Comparison of ENCODE assay signal across 23 cellular contexts in genomic region chr3:138898708-138899107, GRCh38. TPM values are rescaled to one million over a fixed set of nuclear protein-coding genes. Genes with fewer than 3 reads are reported as not detected.
"Had no signal": no experiment of that assay in that cellular context is flagged by ENCODE, and none has a peak within 500 bp of the region (broad histone marks: within the 10 kb centered on the region; RNA-seq: fewer than 3 reads in every experiment).

No MANE protein-coding gene starts in this region.

- FAIRE-seq: colon, islet of Langerhans had no signal

- H3K4me2 ChIP-seq: neural progenitor cell had no signal

- H3K4me3 ChIP-seq: adrenal gland, ascending aorta, dorsolateral prefrontal cortex, esophagus muscularis mucosa, gastrocnemius medialis, lung, neural progenitor cell, suprapubic skin, uterus had no signal

- H3K9ac ChIP-seq: neural progenitor cell had no signal

- DNase-seq: activated T-cell treated with anti-CD3 and anti-CD28 coated beads, Interleukin-2, amount 50 U/mL, for 1 hour; adrenal gland; dorsolateral prefrontal cortex; gastrocnemius medialis; naive thymus-derived CD8-positive, alpha-beta T cell; stimulated activated CD4-positive, alpha-beta T cell treated with anti-CD3 and anti-CD28 coated beads, Interleukin-4, amount 100 ng/mL, for 24 hours; stimulated activated naive CD4-positive, alpha-beta T cell treated with Interleukin-2 at 50 U/mL for 16 hours; T-helper 9 cell; uterus had no signal

- H3K4me1 ChIP-seq: adrenal gland, ascending aorta, neural progenitor cell, uterus had no signal

- H2AFZ ChIP-seq: neural progenitor cell had no signal

- H3K9me3 ChIP-seq: adrenal gland, ascending aorta, esophagus muscularis mucosa, gastrocnemius medialis, suprapubic skin, uterus had no signal

- ATAC-seq: activated T-helper 17 cell treated with anti-CD3 and anti-CD28 coated beads, Interleukin-2, amount 50 U/mL, for 72 hours; naive thymus-derived CD8-positive, alpha-beta T cell; WTC11 had no signal

- H3K36me3 ChIP-seq: adrenal gland, ascending aorta, brain microvascular endothelial cell, esophagus muscularis mucosa, gastrocnemius medialis, neural progenitor cell, suprapubic skin, uterus had no signal

- H3K27me3 ChIP-seq: adrenal gland, ascending aorta, brain microvascular endothelial cell, dorsolateral prefrontal cortex, esophagus muscularis mucosa, gastrocnemius medialis, neural progenitor cell, suprapubic skin, uterus had no signal

- H3K27ac ChIP-seq: adrenal gland, ascending aorta, brain microvascular endothelial cell, dorsolateral prefrontal cortex, neural progenitor cell, suprapubic skin, uterus had no signal

RNA-seq across cellular contexts. Expression of gene FOXL2, which starts 48.2 kb away (rescaled TPM):
- total RNA-seq: activated T-helper 17 cell treated with anti-CD3 and anti-CD28 coated beads, Interleukin-2, amount 50 U/mL, for 72 hours; ascending aorta; gastrocnemius medialis; mesenteric fat pad; naive thymus-derived CD8-positive, alpha-beta T cell; omental fat pad; posterior vena cava; T-helper 1 cell treated with Interleukin-12 subunit alpha and Interleukin-12 subunit beta and Interleukin-4 antibody, amounts not matched to agents 30 ng/mL and 1 ng/mL, for 36 hours had no signal
- polyA plus RNA-seq: lung; naive thymus-derived CD8-positive, alpha-beta T cell had no signal

RNA-seq across cellular contexts. Expression of gene FOXL2NB, which starts 48.3 kb away (rescaled TPM):
- total RNA-seq: activated T-helper 17 cell treated with anti-CD3 and anti-CD28 coated beads, Interleukin-2, amount 50 U/mL, for 72 hours; ascending aorta; esophagus muscularis mucosa; gastrocnemius medialis; lung; mesenteric fat pad; naive thymus-derived CD8-positive, alpha-beta T cell; omental fat pad; posterior vena cava; T-helper 1 cell treated with Interleukin-12 subunit alpha and Interleukin-12 subunit beta and Interleukin-4 antibody, amounts not matched to agents 30 ng/mL and 1 ng/mL, for 36 hours had no signal
- polyA plus RNA-seq: lung; naive thymus-derived CD8-positive, alpha-beta T cell had no signal
